14 cellular contexts compared by ENCODE assay signal in genomic region chr1:40411294-40411693, GRCh38. TPM values are rescaled to one million over a fixed set of nuclear protein-coding genes. Genes with fewer than 3 reads are reported as not detected.
DNase-seq lines count a peak whose midpoint lies in the region; ATAC-seq, FAIRE-seq and TF ChIP-seq lines count a peak whose summit lies in the region.
"Had no signal": no experiment of that assay in that cellular context is flagged by ENCODE, and none has a peak within 500 bp of the region (broad histone marks: within the 10 kb centered on the region; RNA-seq: fewer than 3 reads in every experiment).

No MANE protein-coding gene starts in this region.

- H3K4me3 Mint-ChIP-seq in CD8-positive, alpha-beta T cell = no peak overlapping the region
- no peak overlapping the region for H3K4me3 Mint-ChIP-seq in mesothelial cell of epicardium

- no peak for TF ChIP-seq CTCF in CD8-positive, alpha-beta T cell (IDR thresholded peaks at IDR 0.05)
- TF ChIP-seq CTCF in bronchial epithelial cell (IDR thresholded peaks at IDR 0.05; ENCODE audit: insufficient read depth, low read length, severe bottlenecking) (no peak), neutrophil (IDR thresholded peaks at IDR 0.05) (no peak), mesothelial cell of epicardium (IDR thresholded peaks at IDR 0.05; ENCODE audit: unreplicated experiment) (no peak)

- peaks cover 52% of the 10 kb centered on the region for H3K36me3 ChIP-seq in CD8-positive, alpha-beta T cell (ENCODE audit: insufficient read depth, low read length)
- H3K36me3 ChIP-seq in bronchial epithelial cell (ENCODE audit: control insufficient read depth, insufficient read depth, low read length) = peaks cover 6% of the 10 kb centered on the region
- peaks cover 98% of the 10 kb centered on the region for H3K36me3 ChIP-seq in neutrophil

- peak overlapping the region; percentile 60 for H3K27ac Mint-ChIP-seq in CD8-positive, alpha-beta T cell
- H3K27ac Mint-ChIP-seq in mesothelial cell of epicardium = no peak overlapping the region

- peaks cover 34% of the 10 kb centered on the region for H3K4me1 ChIP-seq in CD8-positive, alpha-beta T cell (ENCODE audit: insufficient read depth, low read length)
- H3K4me1 ChIP-seq in neutrophil (ENCODE audit: control insufficient read depth in 1 of 2, insufficient read depth in 1 of 2, low read depth in 1 of 2, low read length in 1 of 2) = peaks cover 0 to 3% of the 10 kb centered on the region in 2 experiments
- H3K4me1 ChIP-seq: BLaER1, Caco-2 had no signal

- no peaks in the 10 kb centered on the region for H3K9me3 Mint-ChIP-seq in CD8-positive, alpha-beta T cell
- H3K9me3 Mint-ChIP-seq in mesothelial cell of epicardium = no peaks in the 10 kb centered on the region

- peaks cover 54% of the 10 kb centered on the region for H3K4me1 Mint-ChIP-seq in CD8-positive, alpha-beta T cell (ENCODE audit: low read depth)
- no peaks in the 10 kb centered on the region for H3K4me1 Mint-ChIP-seq in mesothelial cell of epicardium

- no peak for ATAC-seq in CD8-positive, alpha-beta T cell

- peaks cover 88% of the 10 kb centered on the region for H3K36me3 Mint-ChIP-seq in CD8-positive, alpha-beta T cell
- H3K36me3 Mint-ChIP-seq in mesothelial cell of epicardium = peaks cover 14% of the 10 kb centered on the region

- POLR2A ChIA-PET in CD8-positive, alpha-beta T cell (lab: Charles Lee) = interaction anchor here (0.7 to 1.1 kb wide), 2 partner anchors 10 to 37 kb away, joined by 3 read pairs; partner anchors contain the start of gene SMAP2

- no peak overlapping the region for H3K27ac ChIP-seq in CD8-positive, alpha-beta T cell (ENCODE audit: low read depth, low read length)
- H3K27ac ChIP-seq in neutrophil = peak overlapping the region; percentile 39
- H3K27ac ChIP-seq: BLaER1 had no signal

- CTCF ChIA-PET in CD8-positive, alpha-beta T cell (lab: Charles Lee) = interaction anchor here (1.0 to 2.7 kb wide), 8 partner anchors 9 to 267 kb away, joined by 3 to 23 read pairs (median 4); no protein-coding TSS in a partner anchor

- no peaks in the 10 kb centered on the region for H3K9me3 ChIP-seq in CD8-positive, alpha-beta T cell (ENCODE audit: low read length)
- peaks cover 2% of the 10 kb centered on the region for H3K9me3 ChIP-seq in neutrophil
- H3K9me3 ChIP-seq: BLaER1, Caco-2 had no signal

- DNase-seq in CD8-positive, alpha-beta T cell = no peak
- DNase-seq in M059J (ENCODE audit: low read depth) (peak; percentile 13), bronchial epithelial cell (ENCODE audit: low read depth) (peak; percentile 47), mesothelial cell of epicardium (ENCODE audit: low spot score in 2 of 2, unreplicated experiment in 2 of 2) (no peak)
- no peak for DNase-seq in activated CD4-positive, alpha-beta T cell treated with anti-CD3 and anti-CD28 coated beads, Interleukin-2, amount 50 U/mL, for 4 hours
- DNase-seq in activated CD8-positive, alpha-beta memory T cell treated with anti-CD3 and anti-CD28 coated beads for 24 hours = no peak
- DNase-seq: Caco-2; NCI-H2029 treated with DMSO at 0.1 percent for 48 hours; NCI-H524; NK-92 treated with Interleukin-12 subunit alpha and Interleukin-12 subunit beta, amount 100 ng/mL, for 24 hours; OCI-M1 had no signal

- H3K4me3 ChIP-seq in CD8-positive, alpha-beta T cell (ENCODE audit: low read depth, low read length) = no peak overlapping the region
- H3K4me3 ChIP-seq in bronchial epithelial cell (ENCODE audit: low read depth, low read length) (no peak overlapping the region), neutrophil (ENCODE audit: low read depth in 1 of 2, low read length in 1 of 2) (no peak overlapping the region)
- H3K4me3 ChIP-seq: BLaER1 had no signal

- H3K27me3 ChIP-seq in CD8-positive, alpha-beta T cell (ENCODE audit: insufficient read depth, low read length) = no peaks in the 10 kb centered on the region
- no peaks in the 10 kb centered on the region for H3K27me3 ChIP-seq in bronchial epithelial cell (ENCODE audit: control insufficient read depth, insufficient read depth, low read length)
- H3K27me3 ChIP-seq in neutrophil = no peaks in the 10 kb centered on the region
- H3K27me3 ChIP-seq: BLaER1 had no signal

- FAIRE-seq in bronchial epithelial cell (lab: Jason Lieb, UNC) = no peak
- FAIRE-seq: H54 had no signal

- H3K27me3 Mint-ChIP-seq in CD8-positive, alpha-beta T cell (ENCODE audit: low read depth) = no peaks in the 10 kb centered on the region
- H3K27me3 Mint-ChIP-seq in mesothelial cell of epicardium (ENCODE audit: low read depth) = no peaks in the 10 kb centered on the region

- intact Hi-C loops in CD8-positive, alpha-beta T cell (cut with DNase I, micrococcal nuclease) = no loop called here

RNA-seq across cellular contexts. Expression of gene SMAP2, which starts 37.8 kb away (rescaled TPM):
- total RNA-seq in CD8-positive, alpha-beta T cell = 100 to 1,000 TPM; 167 to 171 TPM
- total RNA-seq in M059J (2014; rRNA removed; shearing (Covaris generic)) = 33.1 and 35.4 TPM in 2 replicates
- total RNA-seq in bronchial epithelial cell (4.2 and 10.8 TPM in 2 replicates), mesothelial cell of epicardium (10.9 to 12.4 TPM (median 12.0 TPM) in 3 replicates)

RNA-seq across cellular contexts. Expression of gene ZFP69B, which starts 39.0 kb away (rescaled TPM):
- 1 to 10 TPM; 3.4 to 4.2 TPM for total RNA-seq in CD8-positive, alpha-beta T cell
- total RNA-seq in M059J (2014; rRNA removed; shearing (Covaris generic)) = 2.2 and 2.5 TPM in 2 replicates
- total RNA-seq in bronchial epithelial cell (1.6 and 2.6 TPM in 2 replicates), mesothelial cell of epicardium (8.3 to 9.0 TPM (median 8.6 TPM) in 3 replicates)

Comparison
In these comparisons a context has a peak if more than half of its experiments do, and no peak if none do; other contexts are left out.
1. DNase-seq: peak in M059J (single experiment) and bronchial epithelial cell (single experiment); none in CD8-positive, alpha-beta T cell (0 of 7), activated CD4-positive, alpha-beta T cell treated with anti-CD3 and anti-CD28 coated beads, Interleukin-2, amount 50 U/mL, for 4 hours (0 of 2), mesothelial cell of epicardium (0 of 2) and activated CD8-positive, alpha-beta memory T cell treated with anti-CD3 and anti-CD28 coated beads for 24 hours (single experiment).